ENCODE assay signal across 17 cellular contexts in genomic region chr20:50918403-50918802, GRCh38. TPM values are rescaled to one million over a fixed set of nuclear protein-coding genes. Genes with fewer than 3 reads are reported as not detected.
A peak's percentile ranks its signal among the peaks of the same experiment; 100 is the strongest.
DNase-seq lines count a peak whose midpoint lies in the region; ATAC-seq, FAIRE-seq and TF ChIP-seq lines count a peak whose summit lies in the region.
"Had no signal": no experiment of that assay in that cellular context is flagged by ENCODE, and none has a peak within 500 bp of the region (broad histone marks: within the 10 kb centered on the region; RNA-seq: fewer than 3 reads in every experiment).

No MANE protein-coding gene starts in this region.

- H3K4me3 ChIP-seq in CD4-positive, alpha-beta memory T cell (ENCODE audit: low read length in 2 of 2), result no peak overlapping the region
- no peak overlapping the region for H3K4me3 ChIP-seq in bronchial epithelial cell (ENCODE audit: low read depth, low read length)
- H3K4me3 ChIP-seq: coronary artery, heart right ventricle, SJCRH30, stomach had no signal

- H3K9me3 Mint-ChIP-seq in CD4-positive, alpha-beta memory T cell, result no peaks in the 10 kb centered on the region
- H3K9me3 Mint-ChIP-seq in naive thymus-derived CD8-positive, alpha-beta T cell, result no peaks in the 10 kb centered on the region

- no peaks in the 10 kb centered on the region for H3K27me3 Mint-ChIP-seq in CD4-positive, alpha-beta memory T cell
- no peaks in the 10 kb centered on the region for H3K27me3 Mint-ChIP-seq in naive thymus-derived CD8-positive, alpha-beta T cell

- H3K27me3 ChIP-seq in CD4-positive, alpha-beta memory T cell (ENCODE audit: insufficient read depth, low read length), result no peaks in the 10 kb centered on the region
- no peaks in the 10 kb centered on the region for H3K27me3 ChIP-seq in bronchial epithelial cell (ENCODE audit: control insufficient read depth, insufficient read depth, low read length)
- H3K27me3 ChIP-seq: heart right ventricle, SJCRH30, stomach had no signal

- H3K27ac ChIP-seq in CD4-positive, alpha-beta memory T cell (ENCODE audit: low read depth, low read length), result no peak overlapping the region
- H3K27ac ChIP-seq: coronary artery, parathyroid adenoma, SJCRH30 had no signal

- H3K4me1 Mint-ChIP-seq in CD4-positive, alpha-beta memory T cell, result peaks cover 66 to 95% (median 82%) of the 10 kb centered on the region in 4 donors
- peaks cover 40 to 94% (median 91%) of the 10 kb centered on the region in 4 donors for H3K4me1 Mint-ChIP-seq in naive thymus-derived CD8-positive, alpha-beta T cell

- H3K4me3 Mint-ChIP-seq in CD4-positive, alpha-beta memory T cell, result peak overlapping the region in 3 of 8 donors; percentile 12 to 47 (median 28)
- H3K4me3 Mint-ChIP-seq in naive thymus-derived CD8-positive, alpha-beta T cell, result peak overlapping the region in 5 of 10 donors; percentile 11 to 76 (median 42)

- no peak for DNase-seq in CD4-positive, alpha-beta memory T cell
- DNase-seq in LHCN-M2 (ENCODE audit: low read depth) (peak; percentile 20), bronchial epithelial cell (ENCODE audit: low read depth) (peak; percentile 34)
- DNase-seq in naive thymus-derived CD8-positive, alpha-beta T cell, result no peak
- DNase-seq in stimulated activated CD4-positive, alpha-beta T cell treated with anti-CD3 and anti-CD28 coated beads, Interleukin-4, amount 100 ng/mL, for 1 hour, result no peak
- DNase-seq: Calu3; heart right ventricle; NCI-H1092 treated with DMSO at 0.1 percent for 48 hours; NCI-H69; SJCRH30; stimulated activated CD4-positive, alpha-beta T cell treated with anti-CD3 and anti-CD28 coated beads, Interleukin-2, amount 100 ng/mL, for 48 hours; stomach had no signal

- H3K4me1 ChIP-seq in CD4-positive, alpha-beta memory T cell (ENCODE audit: insufficient read depth, low read length), result peaks cover 89% of the 10 kb centered on the region

- no peaks in the 10 kb centered on the region for H3K36me3 ChIP-seq in CD4-positive, alpha-beta memory T cell (ENCODE audit: insufficient read depth, low read length)
- no peaks in the 10 kb centered on the region for H3K36me3 ChIP-seq in bronchial epithelial cell (ENCODE audit: control insufficient read depth, insufficient read depth, low read length)

- intact Hi-C loops in CD4-positive, alpha-beta memory T cell (cut with micrococcal nuclease), result no loop called here

- POLR2A ChIA-PET in CD4-positive, alpha-beta memory T cell (lab: Charles Lee; ENCODE audit: partially characterized antibody), result interaction anchor here (5.4 kb wide), 1 partner anchor 12 kb away, joined by 30 read pairs; the partner anchor contains the start of gene ADNP
- POLR2A ChIA-PET in naive thymus-derived CD8-positive, alpha-beta T cell (lab: Charles Lee), result interaction anchor here (0.8 kb wide), 1 partner anchor 9 kb away, joined by 4 read pairs; no protein-coding TSS in a partner anchor

- CTCF ChIA-PET in CD4-positive, alpha-beta memory T cell (lab: Charles Lee; ENCODE audit: partially characterized antibody), result interaction anchor here (1.1 to 17.7 kb wide), 2 partner anchors 11 to 127 kb away, joined by 4 to 298 read pairs; partner anchors contain the start of gene BCAS4

- peaks cover 7 to 33% of the 10 kb centered on the region in 2 donors for H3K36me3 Mint-ChIP-seq in CD4-positive, alpha-beta memory T cell
- peaks cover 0 to 57% (median 3%) of the 10 kb centered on the region in 3 donors for H3K36me3 Mint-ChIP-seq in naive thymus-derived CD8-positive, alpha-beta T cell

- H3K27ac Mint-ChIP-seq in CD4-positive, alpha-beta memory T cell, result peak overlapping the region in 6 of 7 donors; percentile 10 to 73 (median 66)
- peak overlapping the region in 8 of 10 donors; percentile 31 to 74 (median 50) for H3K27ac Mint-ChIP-seq in naive thymus-derived CD8-positive, alpha-beta T cell

- H3K9me3 ChIP-seq in CD4-positive, alpha-beta memory T cell (ENCODE audit: control insufficient read depth in 1 of 2, low read length in 2 of 2), result no peaks in the 10 kb centered on the region
- H3K9me3 ChIP-seq: heart right ventricle, SJCRH30, stomach had no signal

- TF ChIP-seq CTCF in bronchial epithelial cell (IDR thresholded peaks at IDR 0.05; ENCODE audit: insufficient read depth, low read length, severe bottlenecking), result no peak

- no peak for FAIRE-seq in bronchial epithelial cell (lab: Jason Lieb, UNC)

- ATAC-seq in naive thymus-derived CD8-positive, alpha-beta T cell, result no peak
- ATAC-seq in GM18520 (IDR thresholded peaks at IDR 0.05; ENCODE audit: unreplicated experiment), result no peak
- ATAC-seq in HG03571 (IDR thresholded peaks at IDR 0.05; ENCODE audit: unreplicated experiment), result no peak
- no peak for ATAC-seq in GM19328 (IDR thresholded peaks at IDR 0.05; ENCODE audit: unreplicated experiment)
- ATAC-seq: heart right ventricle had no signal

RNA-seq across cellular contexts. Expression of gene ADNP, which starts 12.8 kb away (rescaled TPM):
- total RNA-seq in CD4-positive, alpha-beta memory T cell, result 10 to 100 TPM; 64.8 to 65.6 TPM
- polyA plus RNA-seq in CD4-positive, alpha-beta memory T cell, result 10 to 100 TPM in 1 of 2 donors, 1 to 10 TPM in 1; 1.9 to 11.6 TPM
- total RNA-seq in LHCN-M2 (2014; rRNA removed) (18.6 and 25.5 TPM in 2 replicates), bronchial epithelial cell (22.5 and 28.2 TPM in 2 replicates)
- polyA plus RNA-seq in LHCN-M2 (2012), result 23.0 TPM
- total RNA-seq in naive thymus-derived CD8-positive, alpha-beta T cell, result 10 to 100 TPM; 73.4 to 73.8 TPM
- 10 to 100 TPM in 1 of 3 donors, 1 to 10 TPM in 2; 6.3 to 10.9 (median 8.2) TPM for polyA plus RNA-seq in naive thymus-derived CD8-positive, alpha-beta T cell

RNA-seq across cellular contexts. Expression of gene DPM1, which starts 39.9 kb away (rescaled TPM):
- 10 to 100 TPM; 39.9 to 40.9 TPM for total RNA-seq in CD4-positive, alpha-beta memory T cell
- 10 to 100 TPM; 70.3 to 79.2 TPM for polyA plus RNA-seq in CD4-positive, alpha-beta memory T cell
- 83.2 and 122 TPM in 2 replicates for total RNA-seq in LHCN-M2 (2014; rRNA removed)
- 36.8 TPM for polyA plus RNA-seq in LHCN-M2 (2012)
- 82.7 and 87.8 TPM in 2 replicates for total RNA-seq in bronchial epithelial cell
- 10 to 100 TPM; 45.4 to 46.6 TPM for total RNA-seq in naive thymus-derived CD8-positive, alpha-beta T cell
- polyA plus RNA-seq in naive thymus-derived CD8-positive, alpha-beta T cell, result 10 to 100 TPM; 65.0 to 79.8 (median 75.3) TPM

RNA-seq across cellular contexts. Expression of gene MOCS3, which starts 40.2 kb away (rescaled TPM):
- total RNA-seq in CD4-positive, alpha-beta memory T cell, result 1 to 10 TPM; 8.8 to 8.9 TPM
- polyA plus RNA-seq in CD4-positive, alpha-beta memory T cell, result 1 to 10 TPM; 3.9 to 4.9 TPM
- total RNA-seq in LHCN-M2 (2014; rRNA removed) (9.1 and 9.6 TPM in 2 replicates), bronchial epithelial cell (8.1 and 9.7 TPM in 2 replicates)
- polyA plus RNA-seq in LHCN-M2 (2012), result 3.0 TPM
- 1 to 10 TPM; 8.4 to 8.8 TPM for total RNA-seq in naive thymus-derived CD8-positive, alpha-beta T cell
- 1 to 10 TPM; 3.5 to 4.8 (median 4.6) TPM for polyA plus RNA-seq in naive thymus-derived CD8-positive, alpha-beta T cell

Comparison
In these comparisons a context has a peak if more than half of its experiments do, and no peak if none do; other contexts are left out.
1. DNase-seq: peak in LHCN-M2 (single experiment) and bronchial epithelial cell (single experiment); none in CD4-positive, alpha-beta memory T cell (0 of 5), naive thymus-derived CD8-positive, alpha-beta T cell (0 of 10) and stimulated activated CD4-positive, alpha-beta T cell treated with anti-CD3 and anti-CD28 coated beads, Interleukin-4, amount 100 ng/mL, for 1 hour (single experiment).